Comparison of ENCODE assay signal across 23 cellular contexts in genomic region chr2:21620771-21621170, GRCh38.
"Had no signal": no experiment of that assay in that cellular context is flagged by ENCODE, and none has a peak within 500 bp of the region (broad histone marks: within the 10 kb centered on the region; RNA-seq: fewer than 3 reads in every experiment).

No MANE protein-coding gene starts in this region.

- ATAC-seq: effector memory CD8-positive, alpha-beta T cell; esophagus mucosa; gastroesophageal sphincter; heart left ventricle; left colon; left lung; left ventricle myocardium superior; lower lobe of right lung; mucosa of descending colon had no signal

- DNase-seq: colonic mucosa; cortex of kidney; effector CD8-positive, alpha-beta T cell; effector memory CD8-positive, alpha-beta T cell; endodermal cell; erythroblast; esophagus squamous epithelium; foreskin fibroblast; heart left ventricle; hypothalamus; immature natural killer cell; islet precursor cell; kidney; kidney glomerular epithelial cell; left colon; left lung; left ventricle myocardium superior; lower lobe of right lung; mesenchymal stem cell; mucosa of descending colon; naive B cell had no signal
